13 cellular contexts compared by ENCODE assay signal in the genomic region with DNA sequence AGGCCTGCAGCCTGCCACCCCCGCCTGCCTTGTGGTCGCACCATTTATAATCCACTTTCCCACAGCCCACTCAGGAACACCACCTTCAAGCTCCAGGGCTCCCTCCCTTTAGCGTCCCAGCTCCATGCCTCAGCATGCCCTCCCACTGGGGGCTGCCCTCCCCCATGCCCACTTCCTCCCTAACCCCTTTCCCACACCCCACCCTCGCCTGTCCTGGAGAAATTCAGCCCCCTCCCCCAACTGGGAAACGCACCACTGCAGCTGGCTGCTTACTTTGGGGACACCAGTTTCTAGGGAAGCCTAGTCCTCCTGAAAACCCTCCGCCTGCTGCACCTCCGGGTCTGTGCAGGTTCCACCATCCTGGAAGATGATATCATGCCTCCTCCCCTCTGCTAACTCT. TPM values are rescaled to one million over a fixed set of nuclear protein-coding genes. Genes with fewer than 3 reads are reported as not detected.
DNase-seq lines count a peak whose midpoint lies in the region; ATAC-seq, FAIRE-seq and TF ChIP-seq lines count a peak whose summit lies in the region.
"Had no signal": no experiment of that assay in that cellular context is flagged by ENCODE, and none has a peak within 500 bp of the region (broad histone marks: within the 10 kb centered on the region; RNA-seq: fewer than 3 reads in every experiment).

No MANE protein-coding gene starts in this region.

- WGBS in K562 (ENCODE audit: insufficient coverage, low coverage, missing lambda C conversion rate): 28% methylated on average over 7 of the region's 7 CpGs

- H3K4me3 ChIP-seq in GM23338: no peak overlapping the region
- H3K4me3 ChIP-seq in K562: no peak overlapping the region
- H3K4me3 ChIP-seq: A549 had no signal

- no peaks in the 10 kb centered on the region; the same call in 2 of the 3 replicates for H3K36me3 Mint-ChIP-seq in GM23338 (ENCODE audit: low read depth)
- H3K36me3 Mint-ChIP-seq in nephron progenitor cell (ENCODE audit: low read depth): no peaks in the 10 kb centered on the region

- FAIRE-seq in K562 (lab: Jason Lieb, UNC): no peak
- FAIRE-seq: A549, HepG2, HTR-8/SVneo had no signal

- H3K36me3 ChIP-seq in GM23338 (ENCODE audit: insufficient read depth): no peaks in the 10 kb centered on the region
- no peaks in the 10 kb centered on the region for H3K36me3 ChIP-seq in K562 (ENCODE audit: control insufficient read depth, insufficient read depth, low read length)
- H3K36me3 ChIP-seq: BE2C had no signal

- TF ChIP-seq CTCF in GM23338 (conservative IDR thresholded peaks at IDR 0.05; ENCODE audit: low read depth in 2 of 2): no peak
- no peak for TF ChIP-seq CTCF in K562 (IDR thresholded peaks at IDR 0.05 in 2 of 3, conservative IDR thresholded peaks at IDR 0.05 in 1 of 3; ENCODE audit: insufficient read depth in 2 of 3, low read depth in 1 of 3, low read length in 3 of 3)
- no peak for TF ChIP-seq CTCF in nephron progenitor cell (IDR thresholded peaks at IDR 0.05)

- TF ChIP-seq RAD21 in K562 (CRISPR knock-in tag; conservative IDR thresholded peaks at IDR 0.05 in 1 of 2, IDR thresholded peaks at IDR 0.05 in 1 of 2): no peak

- TF ChIP-seq EP300 in K562 (IDR thresholded peaks at IDR 0.05; ENCODE audit: low read length): no peak

- H3K9me2 ChIP-seq in GM23338 (ENCODE audit: insufficient read depth): no peaks in the 10 kb centered on the region

- CTCF ChIA-PET in K562 (lab: Yijun Ruan, JAX; ENCODE audit: low intra/inter-chr PET ratio): no interaction called here

- H3K9me3 ChIP-seq in K562 (replicated peaks; ENCODE audit: control insufficient read depth, insufficient read depth, low read depth, low read length): no peaks in the 10 kb centered on the region
- H3K9me3 ChIP-seq: A549, Caco-2 had no signal

- H3K4me1 Mint-ChIP-seq in GM23338 (peaks cover 16% of the 10 kb centered on the region), nephron progenitor cell (peaks cover 41% of the 10 kb centered on the region)

- peaks cover 3% of the 10 kb centered on the region for H3F3A ChIP-seq in GM23338 (replicated peaks; ENCODE audit: low read depth)

- H3K4me2 ChIP-seq in GM23338 (no peak overlapping the region), K562 (ENCODE audit: insufficient read depth, low read length) (no peak overlapping the region)
- H3K4me2 ChIP-seq: A549 had no signal

- H3K27me3 ChIP-seq in GM23338 (ENCODE audit: insufficient read depth) (peaks cover 27% of the 10 kb centered on the region), K562 (ENCODE audit: control insufficient read depth in 2 of 2, insufficient read depth in 2 of 2, low read length in 2 of 2) (peaks cover 45 to 50% of the 10 kb centered on the region in 2 experiments)
- H3K27me3 ChIP-seq: BE2C had no signal

- BruUV-seq in K562 (replicated peaks; lab: Mats Ljungman, UMichigan): no TSS peak

- H3K4me3 Mint-ChIP-seq in GM23338: no peak overlapping the region
- peak overlapping the region; percentile 6 for H3K4me3 Mint-ChIP-seq in nephron progenitor cell
- H3K4me3 Mint-ChIP-seq: H9 had no signal

- intact Hi-C loops in K562 (cut with micrococcal nuclease): no loop called here

- ATAC-seq in GM23338 (no peak), K562 (no peak)
- ATAC-seq: A549, HepG2 had no signal

- no peaks in the 10 kb centered on the region for H4K20me1 ChIP-seq in GM23338 (replicated peaks; ENCODE audit: insufficient read depth)
- peaks cover 8% of the 10 kb centered on the region; the same call in 1 of the 2 replicates for H4K20me1 ChIP-seq in K562 (replicated peaks; ENCODE audit: control insufficient read depth, insufficient read depth, low read length)

- H3K9me3 Mint-ChIP-seq in GM23338: no peaks in the 10 kb centered on the region
- H3K9me3 Mint-ChIP-seq in nephron progenitor cell: no peaks in the 10 kb centered on the region
- H3K9me3 Mint-ChIP-seq: CD8-positive, alpha-beta memory T cell; H9 had no signal

- H3K79me2 ChIP-seq in GM23338 (replicated peaks; ENCODE audit: insufficient read depth) (no peaks in the 10 kb centered on the region), K562 (ENCODE audit: control insufficient read depth, insufficient read depth, low read length) (no peaks in the 10 kb centered on the region)

- peaks cover 29% of the 10 kb centered on the region for H3K27me3 Mint-ChIP-seq in GM23338 (ENCODE audit: insufficient read depth, low read depth, poor library complexity)
- H3K27me3 Mint-ChIP-seq in nephron progenitor cell (ENCODE audit: low read depth, poor library complexity): peaks cover 22% of the 10 kb centered on the region
- H3K27me3 Mint-ChIP-seq: CD8-positive, alpha-beta memory T cell had no signal

- POLR2A ChIA-PET in K562 (lab: Yijun Ruan, JAX): interaction anchor here (0.7 to 2.7 kb wide), 11 partner anchors 10 to 188 kb away, joined by 3 to 13 read pairs (median 3); a partner anchor contains a TSS

- no peaks in the 10 kb centered on the region for H3K9me1 ChIP-seq in K562 (ENCODE audit: control insufficient read depth, insufficient read depth, low read length)

- H3K27ac ChIP-seq in GM23338 (ENCODE audit: low read depth) (no peak overlapping the region), K562 (ENCODE audit: extremely low read depth, low read depth, low read length) (no peak overlapping the region)
- H3K27ac ChIP-seq: A549 had no signal

- H3K4me1 ChIP-seq in GM23338 (ENCODE audit: insufficient read depth) (peaks cover 14% of the 10 kb centered on the region), K562 (replicated peaks in 1 of 2; ENCODE audit: control insufficient read depth in 2 of 2, insufficient read depth in 2 of 2, low read length in 2 of 2) (peaks cover 18 to 29% of the 10 kb centered on the region in 2 experiments)
- H3K4me1 ChIP-seq: BE2C had no signal

- H3K9ac ChIP-seq in K562 (ENCODE audit: insufficient read depth in 1 of 2, low read depth in 2 of 2, low read length in 2 of 2): peak overlapping the region in 1 of 2 experiments; percentile 3; a peak in 2 of 4 replicates

- peak overlapping the region; percentile 74; the same call in 1 of the 2 replicates for H2AFZ ChIP-seq in GM23338
- H2AFZ ChIP-seq in K562 (ENCODE audit: low read depth, low read length): 0 out of 2 replicates have a peak overlapping the region, but pooled peaks have one; percentile 17

- DNase-seq in GM23338 (ENCODE audit: low spot score) (no peak), K562 (ENCODE audit: extremely low read depth in 1 of 4, low spot score in 3 of 4) (peak in 1 of 4 experiments; percentile 68), nephron progenitor cell (no peak), DMS53 (lab: John Stamatoyannopoulos, UW) (no peak), epidermal melanocyte (ENCODE audit: insufficient read length, low spot score) (no peak), SKM-1 (lab: John Stamatoyannopoulos, UW; ENCODE audit: unreplicated experiment) (no peak)
- DNase-seq: BE2C; Caco-2; CD8-positive, alpha-beta memory T cell; H9 had no signal

- H3K27ac Mint-ChIP-seq in GM23338: no peak overlapping the region
- H3K27ac Mint-ChIP-seq in nephron progenitor cell: no peak overlapping the region
- H3K27ac Mint-ChIP-seq: H9 had no signal

- in situ Hi-C loops in K562 (cut with MboI): no loop called here

- TF ChIP-seq POLR2A in K562 (conservative IDR thresholded peaks at IDR 0.05): no peak

TF ChIP-seq in GM23338, 12 proteins besides CTCF, POLR2A, EP300 and RAD21 (continues in another document):
- TF ChIP-seq JUNB (IDR thresholded peaks at IDR 0.05; ENCODE audit: unreplicated experiment) (no peak), ZNF114 (CRISPR knock-in tag; IDR thresholded peaks at IDR 0.05) (no peak), EZH2 (IDR thresholded peaks at IDR 0.05; ENCODE audit: low read depth, unreplicated experiment) (no peak), NANOG (IDR thresholded peaks at IDR 0.05; ENCODE audit: borderline replicate concordance) (no peak), STAT1 (IDR thresholded peaks at IDR 0.05; ENCODE audit: unreplicated experiment) (no peak)

TF ChIP-seq in K562, 482 proteins besides CTCF, POLR2A, EP300 and RAD21 (continues in another document):
- TF ChIP-seq SNRNP70 (optimal IDR thresholded peaks at IDR 0.05; ENCODE audit: low read depth, low read length) (peak; percentile 82), TBL1XR1 (IDR thresholded peaks at IDR 0.05; ENCODE audit: low read length in 2 of 2) (0 out of 4 replicates have a peak, but pooled peaks of 1 of the 2 experiments have one; percentile 9)
- TF ChIP-seq, protein P1, sequence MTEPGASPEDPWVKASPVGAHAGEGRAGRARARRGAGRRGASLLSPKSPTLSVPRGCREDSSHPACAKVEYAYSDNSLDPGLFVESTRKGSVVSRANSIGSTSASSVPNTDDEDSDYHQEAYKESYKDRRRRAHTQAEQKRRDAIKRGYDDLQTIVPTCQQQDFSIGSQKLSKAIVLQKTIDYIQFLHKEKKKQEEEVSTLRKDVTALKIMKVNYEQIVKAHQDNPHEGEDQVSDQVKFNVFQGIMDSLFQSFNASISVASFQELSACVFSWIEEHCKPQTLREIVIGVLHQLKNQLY (CRISPR knock-in tag; conservative IDR thresholded peaks at IDR 0.05): peak in 1 of 2 experiments; percentile 59; a peak in 1 of 4 replicates

RNA-seq across cellular contexts. Expression of a gene that starts 3.4 kb away (rescaled TPM):
- total RNA-seq in GM23338 (2014; rRNA removed; shearing (Covaris generic)): 5.5 and 6.0 TPM in 2 replicates
- polyA plus RNA-seq in GM23338 (2016; fragmentation: Nextera tagmentation; extraction: Ambion mirVana): 4.4 and 4.9 TPM in 2 replicates
- total RNA-seq in K562 (2011; cell fraction: chromatin; rRNA removed; ENCODE audit: low replicate concordance): 4.4 and 6.2 TPM in 2 replicates
- 3.0 TPM in 2 replicates for total RNA-seq in K562 (2011; cell fraction: nucleolus; rRNA removed)
- total RNA-seq in K562 (2011; cell fraction: nucleoplasm; rRNA removed): 4.6 and 4.7 TPM in 2 replicates
- total RNA-seq in K562 (2014; rRNA removed): 0.18 and 0.49 TPM in 2 replicates
- total RNA-seq in K562 (2014; rRNA removed; fragmentation: Illumina TruSeq; extraction: Trizol): 0.41 and 0.47 TPM in 2 replicates
- 0.15 and 0.25 TPM in 2 replicates for total RNA-seq in K562 (2015; rRNA removed; fragmentation: Illumina TruSeq; extraction: Trizol)
- total RNA-seq in K562 (2021): 0.53 and 0.54 TPM in 2 replicates
- 2.2 and 2.4 TPM in 2 replicates for polyA plus RNA-seq in K562 (2011; rRNA removed)
- polyA plus RNA-seq in K562 (2011; cell fraction: cytosol; rRNA removed): 0.63 and 1.4 TPM in 2 replicates
- 1.9 and 2.6 TPM in 2 replicates for polyA plus RNA-seq in K562 (2011; cell fraction: nucleus; rRNA removed)
- 0.59 and 4.0 TPM in 2 replicates for polyA plus RNA-seq in K562 (2012)
- polyA plus RNA-seq in K562 (2014; fragmentation: Illumina TruSeq; extraction: Trizol): 0.46 TPM in 2 replicates
- under 1 TPM; 0.07 to 0.10 TPM for polyA plus RNA-seq in K562 (2014; fragmentation: Nextera tagmentation; extraction: Ambion mirVana)
- polyA plus RNA-seq in K562 (2014; rRNA removed): 0.36 and 1.7 TPM in 2 replicates
- polyA minus RNA-seq in K562 (2011; rRNA and poly(A)+ RNA removed): 1.4 and 3.0 TPM in 2 replicates
- polyA minus RNA-seq in K562 (2011; cell fraction: cytosol; rRNA and poly(A)+ RNA removed): 0.46 and 0.67 TPM in 2 replicates
- 0.67 and 1.00 TPM in 2 replicates for polyA minus RNA-seq in K562 (2011; cell fraction: nucleus; rRNA and poly(A)+ RNA removed)
